28 cellular contexts compared by ENCODE assay signal in genomic region chr16:8146613-8147012, GRCh38.
"Had no signal": no experiment of that assay in that cellular context is flagged by ENCODE, and none has a peak within 500 bp of the region (broad histone marks: within the 10 kb centered on the region; RNA-seq: fewer than 3 reads in every experiment).

No MANE protein-coding gene starts in this region.

- H3K27ac ChIP-seq: ovary, parathyroid adenoma, psoas muscle, right lobe of liver, sigmoid colon, stomach, thoracic aorta, thyroid gland, tibial nerve, upper lobe of left lung, vagina had no signal

- H3K36me3 ChIP-seq: ovary, right lobe of liver, sigmoid colon, stomach, thoracic aorta, thyroid gland, tibial nerve, upper lobe of left lung, vagina had no signal

- H3K9me3 Mint-ChIP-seq: nephron had no signal

- H3K27me3 ChIP-seq: ovary, right lobe of liver, sigmoid colon, stomach, thyroid gland, tibial nerve, upper lobe of left lung, vagina had no signal

- H3K27ac Mint-ChIP-seq: naive thymus-derived CD4-positive, alpha-beta T cell; natural killer cell; nephron; progenitor cell of endocrine pancreas; stimulated activated effector memory CD8-positive, alpha-beta T cell treated with anti-CD3 and anti-CD28 coated beads, Interleukin-12 subunit alpha, Interleukin-12 subunit beta, amount 100 ng/mL, for 72 hours; stimulated activated naive B cell treated with anti-CD40 and anti-IgM and Interleukin-4, amounts not matched to agents 10 μg/mL and 1 μg/mL and 100 μg/mL, for 72 hours; stimulated activated naive CD8-positive, alpha-beta T cell treated with anti-CD3 and anti-CD28 coated beads, Interleukin-15, Interleukin-2, amounts not matched to agents 100 ng/mL and 50 ng/mL, for 24 hours had no signal

- H3K4me3 Mint-ChIP-seq: naive thymus-derived CD4-positive, alpha-beta T cell; natural killer cell; nephron; stimulated activated effector memory CD8-positive, alpha-beta T cell treated with anti-CD3 and anti-CD28 coated beads, Interleukin-12 subunit alpha, Interleukin-12 subunit beta, amount 100 ng/mL, for 72 hours; stimulated activated naive B cell treated with anti-CD40 and anti-IgM and Interleukin-4, amounts not matched to agents 10 μg/mL and 1 μg/mL and 100 μg/mL, for 72 hours; stimulated activated naive CD8-positive, alpha-beta T cell treated with anti-CD3 and anti-CD28 coated beads, Interleukin-15, Interleukin-2, amounts not matched to agents 100 ng/mL and 50 ng/mL, for 24 hours had no signal

- H3K4me1 ChIP-seq: parathyroid adenoma, psoas muscle, right lobe of liver, sigmoid colon, stomach, thyroid gland, tibial nerve, upper lobe of left lung, vagina had no signal

- H3K4me1 Mint-ChIP-seq: naive thymus-derived CD4-positive, alpha-beta T cell; natural killer cell; nephron; stimulated activated effector memory CD8-positive, alpha-beta T cell treated with anti-CD3 and anti-CD28 coated beads, Interleukin-12 subunit alpha, Interleukin-12 subunit beta, amount 100 ng/mL, for 72 hours; stimulated activated naive B cell treated with anti-CD40 and anti-IgM and Interleukin-4, amounts not matched to agents 10 μg/mL and 1 μg/mL and 100 μg/mL, for 72 hours had no signal

- H3K9me3 ChIP-seq: ovary, psoas muscle, right lobe of liver, thoracic aorta, thyroid gland, upper lobe of left lung, vagina had no signal

- H3K79me2 ChIP-seq: parathyroid adenoma had no signal

- H3K4me3 ChIP-seq: ovary, psoas muscle, right lobe of liver, sigmoid colon, stomach, thoracic aorta, thyroid gland, tibial nerve, upper lobe of left lung, vagina had no signal

- ATAC-seq: naive thymus-derived CD4-positive, alpha-beta T cell; natural killer cell; psoas muscle; right cardiac atrium; right lobe of liver; stimulated activated effector memory CD8-positive, alpha-beta T cell treated with anti-CD3 and anti-CD28 coated beads, Interleukin-12 subunit alpha, Interleukin-12 subunit beta, amount 100 ng/mL, for 72 hours; stimulated activated naive B cell treated with anti-CD40 and anti-IgM and Interleukin-4, amounts not matched to agents 10 μg/mL and 1 μg/mL and 100 μg/mL, for 72 hours had no signal

- FAIRE-seq: small intestine, urothelium cell line had no signal

- DNase-seq: naive thymus-derived CD4-positive, alpha-beta T cell; natural killer cell; occipital lobe; ovary; posterior cingulate gyrus; psoas muscle; right cardiac atrium; right lobe of liver; sigmoid colon; small intestine; stimulated activated CD4-positive, alpha-beta T cell treated with anti-CD3 and anti-CD28 coated beads, Interleukin-15, amount 100 ng/mL, for 24 hours; stimulated activated CD4-positive, alpha-beta T cell treated with anti-CD3 and anti-CD28 coated beads, Interleukin-2, amount 100 ng/mL, for 24 hours; stimulated activated CD4-positive, alpha-beta T cell treated with anti-CD3 and anti-CD28 coated beads, Interleukin-2, amount 100 ng/mL, for 48 hours; stimulated activated CD4-positive, alpha-beta T cell treated with anti-CD3 and anti-CD28 coated beads, Interleukin-4, amount 100 ng/mL, for 24 hours; stimulated activated naive B cell treated with anti-CD40 and anti-IgM and Interleukin-4, amounts not matched to agents 10 μg/mL and 1 μg/mL and 100 μg/mL, for 72 hours; stimulated activated naive CD4-positive, alpha-beta T cell treated with Interleukin-2 at 50 U/mL for 16 hours; stomach; thyroid gland; upper lobe of left lung had no signal

- H2AFZ ChIP-seq: parathyroid adenoma had no signal

- H3K27me3 Mint-ChIP-seq: naive thymus-derived CD4-positive, alpha-beta T cell; progenitor cell of endocrine pancreas; stimulated activated naive B cell treated with anti-CD40 and anti-IgM and Interleukin-4, amounts not matched to agents 10 μg/mL and 1 μg/mL and 100 μg/mL, for 72 hours; stimulated activated naive CD8-positive, alpha-beta T cell treated with anti-CD3 and anti-CD28 coated beads, Interleukin-15, Interleukin-2, amounts not matched to agents 100 ng/mL and 50 ng/mL, for 24 hours had no signal

- H3K9ac ChIP-seq: parathyroid adenoma had no signal

- H3K36me3 Mint-ChIP-seq: naive thymus-derived CD4-positive, alpha-beta T cell; natural killer cell; stimulated activated effector memory CD8-positive, alpha-beta T cell treated with anti-CD3 and anti-CD28 coated beads, Interleukin-12 subunit alpha, Interleukin-12 subunit beta, amount 100 ng/mL, for 72 hours; stimulated activated naive B cell treated with anti-CD40 and anti-IgM and Interleukin-4, amounts not matched to agents 10 μg/mL and 1 μg/mL and 100 μg/mL, for 72 hours had no signal
